ENCODE assay signal across 19 cellular contexts in genomic region chr4:61373901-61374611, GRCh38.
DNase-seq lines count a peak whose midpoint lies in the region; ATAC-seq, FAIRE-seq and TF ChIP-seq lines count a peak whose summit lies in the region.
"Had no signal": no experiment of that assay in that cellular context is flagged by ENCODE, and none has a peak within 500 bp of the region (broad histone marks: within the 10 kb centered on the region; RNA-seq: fewer than 3 reads in every experiment).

No MANE protein-coding gene starts in this region.

- peak overlapping the region; percentile 98 for H3K27ac Mint-ChIP-seq in WTC11
- H3K27ac Mint-ChIP-seq: activated CD8-positive, alpha-beta T cell treated with anti-CD3 and anti-CD28 coated beads for 36 hours had no signal

- DNase-seq in HCEC 1CT: peak; percentile 61
- DNase-seq in WTC11 (ENCODE audit: low spot score): no peak
- peak; percentile 35 for DNase-seq in fibroblast of the aortic adventitia (ENCODE audit: low read depth)
- peak; percentile 55 for DNase-seq in osteoblast (ENCODE audit: insufficient read length, low spot score, missing footprints)
- no peak for DNase-seq in D721Med (ENCODE audit: insufficient read length, low spot score)
- no peak for DNase-seq in 8988T
- DNase-seq: activated CD8-positive, alpha-beta T cell treated with anti-CD3 and anti-CD28 coated beads for 36 hours; activated effector memory CD4-positive, alpha-beta T cell treated with anti-CD3 and anti-CD28 coated beads, Interleukin-2, amount 50 U/mL, for 16 hours; cerebellar nuclear complex; GM23248; MV-4-11; NCI-H345; right lobe of liver; stomach had no signal

- H3K9me3 ChIP-seq in osteoblast (ENCODE audit: low read depth, low read length) (no peaks in the 10 kb centered on the region), gastroesophageal sphincter (peaks cover 0 to 12% (median 0%) of the 10 kb centered on the region in 3 donors)
- H3K9me3 ChIP-seq: BLaER1, right lobe of liver had no signal

- H3K27me3 ChIP-seq in osteoblast (ENCODE audit: insufficient read depth, low read length): no peaks in the 10 kb centered on the region
- no peaks in the 10 kb centered on the region for H3K27me3 ChIP-seq in gastroesophageal sphincter
- H3K27me3 ChIP-seq: BLaER1, right lobe of liver, stomach had no signal

- TF ChIP-seq CTCF in WTC11 (IDR thresholded peaks at IDR 0.05) (no peak), fibroblast of the aortic adventitia (IDR thresholded peaks at IDR 0.05; ENCODE audit: insufficient read depth, low read length) (no peak), osteoblast (IDR thresholded peaks at IDR 0.05; ENCODE audit: extremely low read depth, low read depth, low read length) (no peak), D721Med (IDR thresholded peaks at IDR 0.05; ENCODE audit: insufficient read depth, missing control alignments) (no peak), gastroesophageal sphincter (IDR thresholded peaks at IDR 0.05) (no peak)

- peaks cover 23% of the 10 kb centered on the region for H3K36me3 Mint-ChIP-seq in WTC11

- no peak for ATAC-seq in WTC11
- ATAC-seq in gastroesophageal sphincter: no peak
- no peak for ATAC-seq in HG02610 (IDR thresholded peaks at IDR 0.05; ENCODE audit: unreplicated experiment)
- ATAC-seq: activated CD8-positive, alpha-beta T cell treated with anti-CD3 and anti-CD28 coated beads for 36 hours; right lobe of liver had no signal

- POLR2A ChIA-PET in WTC11 (lab: Charles Lee): interaction anchor here (0.6 kb wide), 1 partner anchor 1537 kb away, joined by 3 read pairs; no protein-coding TSS in a partner anchor

- 42 to 59% methylated on average over 2 of the region's 2 CpGs for WGBS in gastroesophageal sphincter (ENCODE audit: low coverage in 1 of 2), 2 donors

- peak overlapping the region; percentile 46; the same call in 1 of the 2 replicates for H3K4me3 Mint-ChIP-seq in WTC11
- H3K4me3 Mint-ChIP-seq: activated CD8-positive, alpha-beta T cell treated with anti-CD3 and anti-CD28 coated beads for 36 hours had no signal

- H4K20me1 ChIP-seq in osteoblast (ENCODE audit: insufficient read depth, low read length): no peaks in the 10 kb centered on the region
- H4K20me1 ChIP-seq: BLaER1 had no signal

- CTCF ChIA-PET in WTC11 (lab: Charles Lee): no interaction called here

- H3K4me2 ChIP-seq in osteoblast (ENCODE audit: insufficient read depth, low read length): no peak overlapping the region
- H3K4me2 ChIP-seq: BLaER1 had no signal

- no peak for FAIRE-seq in D721Med (lab: Jason Lieb, UNC)
- FAIRE-seq: GM12892 had no signal

- H3K4me3 ChIP-seq in fibroblast of the aortic adventitia (ENCODE audit: low read depth, low read length) (no peak overlapping the region), osteoblast (ENCODE audit: insufficient read depth, low read length) (no peak overlapping the region), gastroesophageal sphincter (no peak overlapping the region)
- H3K4me3 ChIP-seq: BLaER1, GM23248, right lobe of liver, stomach had no signal

- H2AFZ ChIP-seq in osteoblast (ENCODE audit: low read length): no peak overlapping the region
- H2AFZ ChIP-seq: GM23248 had no signal

- peaks cover 26% of the 10 kb centered on the region for H3K9me3 Mint-ChIP-seq in WTC11

- H3K27ac ChIP-seq in osteoblast (ENCODE audit: low read depth, low read length) (no peak overlapping the region), gastroesophageal sphincter (no peak overlapping the region)
- H3K27ac ChIP-seq: BLaER1, GM23248, HL-60, right lobe of liver, stomach had no signal

- no peaks in the 10 kb centered on the region for H3K27me3 Mint-ChIP-seq in WTC11 (ENCODE audit: low read depth)
- H3K27me3 Mint-ChIP-seq: activated CD8-positive, alpha-beta T cell treated with anti-CD3 and anti-CD28 coated beads for 36 hours had no signal

- no peak for TF ChIP-seq POLR2A in gastroesophageal sphincter (IDR thresholded peaks at IDR 0.05)

- no peak for TF ChIP-seq EP300 in gastroesophageal sphincter (IDR thresholded peaks at IDR 0.05)

- H3K36me3 ChIP-seq in osteoblast (ENCODE audit: insufficient read depth, low read length) (no peaks in the 10 kb centered on the region), gastroesophageal sphincter (no peaks in the 10 kb centered on the region)
- H3K36me3 ChIP-seq: BLaER1, right lobe of liver, stomach had no signal

- peaks cover 39% of the 10 kb centered on the region for H3K4me1 Mint-ChIP-seq in WTC11

- H3K4me1 ChIP-seq in osteoblast (ENCODE audit: insufficient read depth, low read length) (no peaks in the 10 kb centered on the region), gastroesophageal sphincter (peaks cover 0 to 10% (median 0%) of the 10 kb centered on the region in 3 donors)
- H3K4me1 ChIP-seq: BLaER1, right lobe of liver had no signal

- H3K79me2 ChIP-seq in osteoblast (ENCODE audit: insufficient read depth, low read length): no peaks in the 10 kb centered on the region

TF ChIP-seq in WTC11, 78 proteins besides CTCF, POLR2A, EP300 and RAD21:
- TF ChIP-seq JAZF1 (CRISPR knock-in tag; IDR thresholded peaks at IDR 0.05): no peak
- no peak for TF ChIP-seq MLX (CRISPR knock-in tag; IDR thresholded peaks at IDR 0.05)
- no peak for TF ChIP-seq ZNF281 (CRISPR knock-in tag; IDR thresholded peaks at IDR 0.05)
- no peak for TF ChIP-seq FOXP1 (CRISPR knock-in tag; IDR thresholded peaks at IDR 0.05; ENCODE audit: borderline replicate concordance)
- TF ChIP-seq CREM (CRISPR knock-in tag; IDR thresholded peaks at IDR 0.05): no peak
- no peak for TF ChIP-seq SOX15 (CRISPR knock-in tag; IDR thresholded peaks at IDR 0.05)
- TF ChIP-seq ZNF416 (CRISPR knock-in tag; IDR thresholded peaks at IDR 0.05): no peak
- TF ChIP-seq ZNF232 (CRISPR knock-in tag; IDR thresholded peaks at IDR 0.05): no peak
- TF ChIP-seq, protein P1, sequence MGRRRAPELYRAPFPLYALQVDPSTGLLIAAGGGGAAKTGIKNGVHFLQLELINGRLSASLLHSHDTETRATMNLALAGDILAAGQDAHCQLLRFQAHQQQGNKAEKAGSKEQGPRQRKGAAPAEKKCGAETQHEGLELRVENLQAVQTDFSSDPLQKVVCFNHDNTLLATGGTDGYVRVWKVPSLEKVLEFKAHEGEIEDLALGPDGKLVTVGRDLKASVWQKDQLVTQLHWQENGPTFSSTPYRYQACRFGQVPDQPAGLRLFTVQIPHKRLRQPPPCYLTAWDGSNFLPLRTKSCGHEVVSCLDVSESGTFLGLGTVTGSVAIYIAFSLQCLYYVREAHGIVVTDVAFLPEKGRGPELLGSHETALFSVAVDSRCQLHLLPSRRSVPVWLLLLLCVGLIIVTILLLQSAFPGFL (CRISPR knock-in tag; IDR thresholded peaks at IDR 0.05; ENCODE audit: borderline replicate concordance): no peak

Comparison
In these comparisons a context has a peak if more than half of its experiments do, and no peak if none do; other contexts are left out.
1. DNase-seq: peak in HCEC 1CT (single experiment), fibroblast of the aortic adventitia (single experiment) and osteoblast (single experiment); none in WTC11 (single experiment), D721Med (single experiment) and 8988T (single experiment).